ENCODE assay signal across 23 cellular contexts in the genomic region with DNA sequence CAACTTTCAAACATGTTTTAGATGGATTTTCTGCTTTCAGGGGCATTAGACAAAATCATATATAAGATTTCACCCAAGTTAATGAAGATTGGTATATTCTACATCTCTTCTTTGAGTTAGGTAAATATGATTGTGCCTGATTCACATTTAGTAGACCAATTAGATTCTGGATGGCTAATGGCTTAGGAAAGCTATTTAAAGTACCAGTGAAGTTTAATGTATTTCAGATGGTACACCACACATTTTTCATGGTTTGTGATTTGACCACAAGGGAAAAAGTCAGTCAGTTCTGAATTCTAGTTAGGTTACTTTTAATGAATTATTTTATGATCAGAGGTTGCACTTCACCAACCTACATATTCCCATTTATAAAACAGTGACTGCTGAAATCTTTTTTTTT.
DNase-seq lines count a peak whose midpoint lies in the region; ATAC-seq and TF ChIP-seq lines count a peak whose summit lies in the region.
"Had no signal": no experiment of that assay in that cellular context is flagged by ENCODE, and none has a peak within 500 bp of the region (broad histone marks: within the 10 kb centered on the region; RNA-seq: fewer than 3 reads in every experiment).

No MANE protein-coding gene starts in this region.

- no peak for TF ChIP-seq CTCF in spleen (IDR thresholded peaks at IDR 0.05 in 8 of 11, conservative IDR thresholded peaks at IDR 0.05 in 3 of 11)

- H3K9me3 ChIP-seq in spleen (peaks cover 0 to 15% (median 3%) of the 10 kb centered on the region in 8 donors), MG63 (peaks cover 2% of the 10 kb centered on the region; the same call in 1 of the 2 replicates)
- H3K9me3 ChIP-seq: lower lobe of right lung, thoracic aorta had no signal

- peaks cover 8% of the 10 kb centered on the region for H3K4me1 Mint-ChIP-seq in stimulated activated naive CD8-positive, alpha-beta T cell treated with anti-CD3 and anti-CD28 coated beads, Interleukin-15, amount 100 ng/mL, for 72 hours
- peaks cover 33% of the 10 kb centered on the region for H3K4me1 Mint-ChIP-seq in activated T-helper 2 cell treated with anti-CD3 and anti-CD28 coated beads, Interferon-gamma antibody, Interleukin-2, Interleukin-4, amounts not matched to agents 10 μg/mL and 5 μg/mL and 100 μg/mL, durations not matched to agents 14 hours and 24 hours and 36 hours (ENCODE audit: low read depth)

- H3K9me3 Mint-ChIP-seq in stimulated activated naive CD8-positive, alpha-beta T cell treated with anti-CD3 and anti-CD28 coated beads, Interleukin-15, amount 100 ng/mL, for 72 hours, result peaks cover 9 to 14% of the 10 kb centered on the region in 2 donors
- peaks cover 17% of the 10 kb centered on the region for H3K9me3 Mint-ChIP-seq in activated T-helper 2 cell treated with anti-CD3 and anti-CD28 coated beads, Interferon-gamma antibody, Interleukin-2, Interleukin-4, amounts not matched to agents 10 μg/mL and 5 μg/mL and 100 μg/mL, durations not matched to agents 14 hours and 24 hours and 36 hours
- H3K9me3 Mint-ChIP-seq: activated CD8-positive, alpha-beta T cell treated with anti-CD3 and anti-CD28 coated beads for 36 hours had no signal

- peaks cover 4% of the 10 kb centered on the region for H3K36me3 Mint-ChIP-seq in activated T-helper 2 cell treated with anti-CD3 and anti-CD28 coated beads, Interferon-gamma antibody, Interleukin-2, Interleukin-4, amounts not matched to agents 10 μg/mL and 5 μg/mL and 100 μg/mL, durations not matched to agents 14 hours and 24 hours and 36 hours (ENCODE audit: low read depth)

- H3K27me3 ChIP-seq in spleen (replicated peaks in 1 of 7), result no peaks in the 10 kb centered on the region
- H3K27me3 ChIP-seq in MG63, result no peaks in the 10 kb centered on the region
- H3K27me3 ChIP-seq: hepatocyte had no signal

- H3K27me3 Mint-ChIP-seq in stimulated activated naive CD8-positive, alpha-beta T cell treated with anti-CD3 and anti-CD28 coated beads, Interleukin-15, amount 100 ng/mL, for 72 hours, result peaks cover 34% of the 10 kb centered on the region
- no peaks in the 10 kb centered on the region for H3K27me3 Mint-ChIP-seq in activated T-helper 2 cell treated with anti-CD3 and anti-CD28 coated beads, Interferon-gamma antibody, Interleukin-2, Interleukin-4, amounts not matched to agents 10 μg/mL and 5 μg/mL and 100 μg/mL, durations not matched to agents 14 hours and 24 hours and 36 hours (ENCODE audit: low read depth)

- no peak overlapping the region for H3K4me3 Mint-ChIP-seq in stimulated activated naive CD8-positive, alpha-beta T cell treated with anti-CD3 and anti-CD28 coated beads, Interleukin-15, amount 100 ng/mL, for 72 hours
- H3K4me3 Mint-ChIP-seq in activated T-helper 2 cell treated with anti-CD3 and anti-CD28 coated beads, Interferon-gamma antibody, Interleukin-2, Interleukin-4, amounts not matched to agents 10 μg/mL and 5 μg/mL and 100 μg/mL, durations not matched to agents 14 hours and 24 hours and 36 hours (ENCODE audit: low read depth), result no peak overlapping the region
- H3K4me3 Mint-ChIP-seq: activated CD8-positive, alpha-beta T cell treated with anti-CD3 and anti-CD28 coated beads for 36 hours; T-helper 2 cell treated with Interferon-gamma antibody and Interleukin-4, amounts not matched to agents 5 μg/mL and 100 μg/mL, for 36 hours had no signal

- TF ChIP-seq POLR2A in spleen (IDR thresholded peaks at IDR 0.05), result no peak

- H3K27ac Mint-ChIP-seq in stimulated activated naive CD8-positive, alpha-beta T cell treated with anti-CD3 and anti-CD28 coated beads, Interleukin-15, amount 100 ng/mL, for 72 hours, result no peak overlapping the region
- H3K27ac Mint-ChIP-seq in activated T-helper 2 cell treated with anti-CD3 and anti-CD28 coated beads, Interferon-gamma antibody, Interleukin-2, Interleukin-4, amounts not matched to agents 10 μg/mL and 5 μg/mL and 100 μg/mL, durations not matched to agents 14 hours and 24 hours and 36 hours, result peak overlapping the region; percentile 63
- H3K27ac Mint-ChIP-seq: activated CD8-positive, alpha-beta T cell treated with anti-CD3 and anti-CD28 coated beads for 36 hours; T-helper 2 cell treated with Interferon-gamma antibody and Interleukin-4, amounts not matched to agents 5 μg/mL and 100 μg/mL, for 36 hours had no signal

- no peaks in the 10 kb centered on the region for H3K4me1 ChIP-seq in spleen

- no peak overlapping the region for H3K4me3 ChIP-seq in spleen
- no peak overlapping the region for H3K4me3 ChIP-seq in MG63
- H3K4me3 ChIP-seq: hepatocyte, lower lobe of right lung, thoracic aorta had no signal

- ATAC-seq in stimulated activated naive CD8-positive, alpha-beta T cell treated with anti-CD3 and anti-CD28 coated beads, Interleukin-15, amount 100 ng/mL, for 72 hours, result peak; percentile 58
- ATAC-seq in stimulated activated naive CD8-positive, alpha-beta T cell treated with anti-CD3 and anti-CD28 coated beads, Interleukin-15, Interleukin-2, amounts not matched to agents 100 U/mL and 50 U/mL, for 24 hours, result no peak
- no peak for ATAC-seq in GM19452 (IDR thresholded peaks at IDR 0.05; ENCODE audit: unreplicated experiment)
- no peak for ATAC-seq in HG03135 (IDR thresholded peaks at IDR 0.05; ENCODE audit: unreplicated experiment)
- ATAC-seq: activated CD8-positive, alpha-beta T cell treated with anti-CD3 and anti-CD28 coated beads for 36 hours; HCT116; HepG2; lower lobe of right lung had no signal

- H3K27ac ChIP-seq in spleen, result peak overlapping the region in 5 of 8 donors; percentile 18 to 64 (median 56)
- H3K27ac ChIP-seq: hepatocyte, lower lobe of right lung, thoracic aorta had no signal

- H3K36me3 ChIP-seq in spleen, result no peaks in the 10 kb centered on the region
- no peaks in the 10 kb centered on the region for H3K36me3 ChIP-seq in MG63
- H3K36me3 ChIP-seq: lower lobe of right lung, thoracic aorta had no signal

- intact Hi-C loops in activated T-helper 2 cell treated with anti-CD3 and anti-CD28 coated beads, Interferon-gamma antibody, Interleukin-2, Interleukin-4, amounts not matched to agents 10 μg/mL and 5 μg/mL and 100 μg/mL, durations not matched to agents 14 hours and 24 hours and 36 hours (cut with micrococcal nuclease), result loop anchor here (5.0 kb wide), 1 partner anchor 299 kb away; no protein-coding TSS in a partner anchor
- intact Hi-C loops in spleen (cut with DNase I; ENCODE audit: low total_unique reads), result no loop called here

- no peak for DNase-seq in stimulated activated naive CD8-positive, alpha-beta T cell treated with anti-CD3 and anti-CD28 coated beads, Interleukin-15, amount 100 ng/mL, for 72 hours
- no peak for DNase-seq in stimulated activated naive CD8-positive, alpha-beta T cell treated with anti-CD3 and anti-CD28 coated beads, Interleukin-15, Interleukin-2, amounts not matched to agents 100 U/mL and 50 U/mL, for 24 hours
- no peak for DNase-seq in activated T-helper 2 cell treated with anti-CD3 and anti-CD28 coated beads, Interferon-gamma antibody, Interleukin-2, Interleukin-4, amounts not matched to agents 10 μg/mL and 5 μg/mL and 100 μg/mL, durations not matched to agents 14 hours and 24 hours and 36 hours (ENCODE audit: low spot score)
- DNase-seq in fibroblast of peridontal ligament (ENCODE audit: extremely low read depth) (peak; percentile 33), spleen (no peak), MG63 (no peak)
- DNase-seq: activated CD4-positive, CD25-positive, alpha-beta regulatory T cell; activated CD8-positive, alpha-beta T cell treated with anti-CD3 and anti-CD28 coated beads for 36 hours; aorta; C1 segment of cervical spinal cord; effector memory CD4-positive, alpha-beta T cell; lower lobe of right lung; NCI-H1694 treated with DMSO at 0.1 percent for 48 hours; NCI-H69; occipital lobe; stimulated activated CD4-positive, alpha-beta T cell treated with anti-CD3 and anti-CD28 coated beads, Interleukin-15, amount 100 ng/mL, for 24 hours had no signal
